Comparison of ENCODE assay signal across 17 cellular contexts in genomic region chr3:124698030-124698770, GRCh38. TPM values are rescaled to one million over a fixed set of nuclear protein-coding genes. Genes with fewer than 3 reads are reported as not detected.
DNase-seq lines count a peak whose midpoint lies in the region; ATAC-seq, FAIRE-seq and TF ChIP-seq lines count a peak whose summit lies in the region.
"Had no signal": no experiment of that assay in that cellular context is flagged by ENCODE, and none has a peak within 500 bp of the region (broad histone marks: within the 10 kb centered on the region; RNA-seq: fewer than 3 reads in every experiment).

No MANE protein-coding gene starts in this region.

- no peak overlapping the region for H2AFZ ChIP-seq in HepG2 (ENCODE audit: low read length)
- H2AFZ ChIP-seq: GM23338 had no signal

- in situ Hi-C loops in HepG2 (cut with HindIII; ENCODE audit: extremely low pct_ligation_motif_present, low pct_unique_long_range_greater_than_20kb) = loop anchor here (25.0 kb wide), 1 partner anchor 336 kb away; no protein-coding TSS in a partner anchor

- H3K4me1 ChIP-seq in endodermal cell (ENCODE audit: control insufficient read depth, insufficient read depth, low read length) = no peaks in the 10 kb centered on the region
- peaks cover 71% of the 10 kb centered on the region for H3K4me1 ChIP-seq in HepG2 (ENCODE audit: insufficient read depth, low read length)

- H3K4me3 Mint-ChIP-seq in T-helper 17 cell (no peak overlapping the region), endodermal cell (no peak overlapping the region)
- H3K4me3 Mint-ChIP-seq: CD4-positive, alpha-beta memory T cell; GM23338; H9 had no signal

- no peak for DNase-seq in T-helper 17 cell
- DNase-seq in endodermal cell = peak; percentile 27
- no peak for DNase-seq in HepG2 (ENCODE audit: low spot score)
- DNase-seq in stimulated activated CD4-positive, alpha-beta T cell treated with anti-CD3 and anti-CD28 coated beads, Interleukin-4, amount 100 ng/mL, for 1 hour = no peak
- no peak for DNase-seq in NCI-H524 treated with DMSO at 0.1 percent for 48 hours (lab: John Stamatoyannopoulos, UW)
- DNase-seq: C1 segment of cervical spinal cord; CD4-positive, alpha-beta memory T cell; COR-L47; DMS153; DND-41; H9 had no signal

- intact Hi-C loops in HepG2 (cut with micrococcal nuclease; ENCODE audit: unreplicated experiment) = loop anchor here (2.0 kb wide), 3 partner anchors 33 to 137 kb away; partner anchors contain the start of gene UMPS

- TF ChIP-seq EP300 in HepG2 (IDR thresholded peaks at IDR 0.05; ENCODE audit: low read depth in 2 of 2, low read length in 2 of 2) (no peak), HepG2 (CRISPR knock-in tag; IDR thresholded peaks at IDR 0.05; ENCODE audit: borderline replicate concordance) (no peak)

- H3K4me1 Mint-ChIP-seq in T-helper 17 cell (no peaks in the 10 kb centered on the region), endodermal cell (peaks cover 4% of the 10 kb centered on the region)
- H3K4me1 Mint-ChIP-seq: CD4-positive, alpha-beta memory T cell had no signal

- H3K9me3 Mint-ChIP-seq in endodermal cell = no peaks in the 10 kb centered on the region
- H3K9me3 Mint-ChIP-seq: CD4-positive, alpha-beta memory T cell; GM23338; H9 had no signal

- no peak for TF ChIP-seq RAD21 in HepG2 (CRISPR knock-in tag; IDR thresholded peaks at IDR 0.05)

- H3K9me3 ChIP-seq in T-helper 17 cell (ENCODE audit: control insufficient read depth, low read length, poor library complexity, severe bottlenecking) (no peaks in the 10 kb centered on the region), endodermal cell (ENCODE audit: control insufficient read depth, low read length) (no peaks in the 10 kb centered on the region), HepG2 (ENCODE audit: low read length) (no peaks in the 10 kb centered on the region)

- CTCF ChIA-PET in HepG2 (lab: Yijun Ruan, JAX; ENCODE audit: low intra/inter-chr PET ratio, low total read pairs) = no interaction called here

- H3K27ac Mint-ChIP-seq in T-helper 17 cell (peak overlapping the region; percentile 57), endodermal cell (no peak overlapping the region)
- H3K27ac Mint-ChIP-seq: GM23338, H9 had no signal

- H3K36me3 ChIP-seq in endodermal cell (ENCODE audit: control insufficient read depth, insufficient read depth, low read length) (no peaks in the 10 kb centered on the region), HepG2 (replicated peaks in 1 of 2; ENCODE audit: control insufficient read depth in 1 of 2, insufficient read depth in 2 of 2, low read length in 2 of 2) (peaks cover 0 to 1% of the 10 kb centered on the region in 2 experiments; a peak in 2 of 5 replicates)

- TF ChIP-seq CTCF in endodermal cell (conservative IDR thresholded peaks at IDR 0.05) (no peak), HepG2 (CRISPR knock-in tag; IDR thresholded peaks at IDR 0.05) (no peak)

- BruUV-seq in HepG2 (replicated peaks; lab: Mats Ljungman, UMichigan) = no TSS peak

- no peak overlapping the region for H3K27ac ChIP-seq in endodermal cell (ENCODE audit: low read depth, low read length)
- H3K27ac ChIP-seq in HepG2 (ENCODE audit: extremely low read length, insufficient read depth, low read length) = peak overlapping the region; percentile 98

- 91 to 95% methylated on average over 10 to 12 of the region's 12 CpGs for WGBS in endodermal cell (ENCODE audit: insufficient coverage in 1 of 2, insufficient read length in 1 of 2), 2 experiments
- WGBS in HepG2 (ENCODE audit: low lambda C conversion rate) = 93% methylated on average over 12 of the region's 12 CpGs

- H3K4me2 ChIP-seq in HepG2 (ENCODE audit: low read depth, low read length) = peak overlapping the region; percentile 99
- H3K4me2 ChIP-seq: GM23338 had no signal

- FAIRE-seq in HepG2 (lab: Jason Lieb, UNC) = no peak
- FAIRE-seq: G401.6, GM12892, GM19239 had no signal

- H3K27me3 ChIP-seq in endodermal cell (ENCODE audit: control insufficient read depth, insufficient read depth, low read length, poor library complexity, severe bottlenecking) (no peaks in the 10 kb centered on the region), HepG2 (ENCODE audit: control insufficient read depth in 1 of 2, insufficient read depth in 2 of 2, low read length in 2 of 2) (no peaks in the 10 kb centered on the region; a peak in 1 of 5 replicates)

- no peaks in the 10 kb centered on the region for H4K20me1 ChIP-seq in HepG2 (ENCODE audit: insufficient read depth, low read length)

- no peak for TF ChIP-seq POLR2A in HepG2 (IDR thresholded peaks at IDR 0.05; ENCODE audit: insufficient read depth in 1 of 2, low read depth in 2 of 2, low read length in 2 of 2)

- no peak overlapping the region for H3K9ac ChIP-seq in endodermal cell (ENCODE audit: extremely low read depth, low read length, poor library complexity, severe bottlenecking)
- peak overlapping the region; percentile 96 for H3K9ac ChIP-seq in HepG2 (ENCODE audit: insufficient read depth, low read depth, low read length)

- peaks cover 10% of the 10 kb centered on the region for H3K79me2 ChIP-seq in HepG2 (ENCODE audit: insufficient read depth, low read length)

- no peak for ATAC-seq in T-helper 17 cell
- no peak for ATAC-seq in HepG2
- no peak for ATAC-seq in GM19452 (IDR thresholded peaks at IDR 0.05; ENCODE audit: unreplicated experiment)
- ATAC-seq: GM23338, HCT116 had no signal

- H3K27me3 Mint-ChIP-seq in T-helper 17 cell (peaks cover 31% of the 10 kb centered on the region), endodermal cell (ENCODE audit: insufficient read depth) (no peaks in the 10 kb centered on the region)

- POLR2A ChIA-PET in HepG2 (lab: Yijun Ruan, JAX) = interaction anchor here (0.9 to 4.5 kb wide), 11 partner anchors 9 to 188 kb away, joined by 3 to 83 read pairs (median 5); partner anchors contain the start of gene UMPS

- H3K36me3 Mint-ChIP-seq in T-helper 17 cell (ENCODE audit: low read depth) (peaks cover 7% of the 10 kb centered on the region), endodermal cell (ENCODE audit: low read depth) (no peaks in the 10 kb centered on the region)

- no peak overlapping the region for H3K4me3 ChIP-seq in endodermal cell (ENCODE audit: low read length)
- peak overlapping the region in 2 of 3 experiments; percentile 48 to 76; a peak in 2 of 6 replicates for H3K4me3 ChIP-seq in HepG2 (replicated peaks in 1 of 3; ENCODE audit: insufficient read depth in 1 of 3, low read depth in 2 of 3, low read length in 3 of 3)
- H3K4me3 ChIP-seq: GM23338 had no signal

TF ChIP-seq in HepG2, 621 proteins besides CTCF, POLR2A, EP300 and RAD21 (continues in another document):
- no peak for TF ChIP-seq GMEB2 (CRISPR knock-in tag; IDR thresholded peaks at IDR 0.05; ENCODE audit: low read depth)
- TF ChIP-seq SALL1 (CRISPR knock-in tag; IDR thresholded peaks at IDR 0.05) = 0 out of 2 replicates have a peak, but pooled peaks have one; percentile 13
- TF ChIP-seq ZNF121 (CRISPR knock-in tag; IDR thresholded peaks at IDR 0.05) = peak; percentile 88
- TF ChIP-seq SSRP1 (CRISPR knock-in tag; IDR thresholded peaks at IDR 0.05) = no peak

RNA-seq across cellular contexts. Expression of gene UMPS, which starts 32.1 kb away (rescaled TPM):
- total RNA-seq in T-helper 17 cell (10 to 100 TPM; 12.1 to 17.0 TPM), endodermal cell (10 to 100 TPM; 53.9 to 60.8 TPM), HepG2 (2016; rRNA removed; fragmentation: Illumina TruSeq; extraction: Trizol) (74.2 and 117 TPM in 2 replicates)
- 30.3 TPM for polyA plus RNA-seq in endodermal cell (2013, experiment 1 of 2)
- polyA plus RNA-seq in endodermal cell (2013, experiment 2 of 2) = 25.0 TPM
- 28.7 and 31.7 TPM in 2 replicates for total RNA-seq in HepG2 (2016; cell fraction: cytosol; rRNA removed; fragmentation: Illumina TruSeq; extraction: Trizol; ENCODE audit: low read depth)
- total RNA-seq in HepG2 (2016; cell fraction: insoluble cytoplasmic fraction; rRNA removed; fragmentation: Illumina TruSeq; extraction: Trizol) = 78.4 and 116 TPM in 2 replicates
- 34.6 and 40.8 TPM in 2 replicates for total RNA-seq in HepG2 (2016; cell fraction: membrane; rRNA removed; fragmentation: Illumina TruSeq; extraction: Trizol)
- total RNA-seq in HepG2 (2016; cell fraction: nucleus; rRNA removed; fragmentation: Illumina TruSeq; extraction: Trizol) = 44.6 and 58.8 TPM in 2 replicates
- 45.6 and 52.7 TPM in 2 replicates for polyA plus RNA-seq in HepG2 (2011; rRNA removed)
- polyA plus RNA-seq in HepG2 (2011; cell fraction: cytosol; rRNA removed) = 38.1 and 45.2 TPM in 2 replicates
- polyA plus RNA-seq in HepG2 (2011; cell fraction: nucleus; rRNA removed) = 17.0 and 19.5 TPM in 2 replicates
- 35.5 and 38.6 TPM in 2 replicates for polyA plus RNA-seq in HepG2 (2012)
- polyA plus RNA-seq in HepG2 (2016; cell fraction: cytosol; fragmentation: Illumina TruSeq; extraction: Trizol; ENCODE audit: low read depth) = 5.6 and 7.5 TPM in 2 replicates
- polyA plus RNA-seq in HepG2 (2016; cell fraction: insoluble cytoplasmic fraction; fragmentation: Illumina TruSeq; extraction: Trizol; ENCODE audit: low read depth) = 104 and 112 TPM in 2 replicates
- 11.5 and 11.6 TPM in 2 replicates for polyA plus RNA-seq in HepG2 (2016; cell fraction: membrane; fragmentation: Illumina TruSeq; extraction: Trizol; ENCODE audit: low read depth)
- polyA plus RNA-seq in HepG2 (2016; cell fraction: nucleus; fragmentation: Illumina TruSeq; extraction: Trizol; ENCODE audit: insufficient read depth, low read depth) = 57.0 and 64.6 TPM in 2 replicates
- polyA minus RNA-seq in HepG2 (2011; rRNA and poly(A)+ RNA removed; ENCODE audit: low replicate concordance) = 37.2 and 57.0 TPM in 2 replicates
- polyA minus RNA-seq in HepG2 (2011; cell fraction: cytosol; rRNA and poly(A)+ RNA removed) = 89.0 and 103 TPM in 2 replicates
- 47.1 and 56.3 TPM in 2 replicates for polyA minus RNA-seq in HepG2 (2011; cell fraction: nucleus; rRNA and poly(A)+ RNA removed)
